In genomic region chr1:26971590-26971989, GRCh38 we compare ENCODE assay signal across 1 cellular context.
TF ChIP-seq lines count a peak whose summit lies in the region.

No MANE protein-coding gene starts in this region.

TF ChIP-seq in IMR-90, 13 proteins besides CTCF, POLR2A, EP300 and RAD21 (continued from another document):
- no peak for TF ChIP-seq ELK1 (IDR thresholded peaks at IDR 0.05; ENCODE audit: borderline replicate concordance, low read depth, low read length)
- no peak for TF ChIP-seq FOS (IDR thresholded peaks at IDR 0.05; ENCODE audit: low read depth, low read length)
- no peak for TF ChIP-seq MAFK (IDR thresholded peaks at IDR 0.05; ENCODE audit: low read depth, low read length)
- TF ChIP-seq SMC3 (IDR thresholded peaks at IDR 0.05; ENCODE audit: low read depth, low read length) = no peak
- no peak for TF ChIP-seq RCOR1 (IDR thresholded peaks at IDR 0.05; ENCODE audit: insufficient replicate concordance, low read length)
- no peak for TF ChIP-seq CHD1 (IDR thresholded peaks at IDR 0.05; ENCODE audit: low read depth, low read length)
- no peak for TF ChIP-seq RFX5 (IDR thresholded peaks at IDR 0.05; ENCODE audit: low read depth, low read length)
- no peak for TF ChIP-seq BHLHE40 (IDR thresholded peaks at IDR 0.05; ENCODE audit: low read depth, low read length)
- no peak for TF ChIP-seq MAZ (IDR thresholded peaks at IDR 0.05; ENCODE audit: borderline replicate concordance, low read depth, low read length)
- TF ChIP-seq NFE2L2 (IDR thresholded peaks at IDR 0.05; ENCODE audit: low read depth, low read length) = no peak
- no peak for TF ChIP-seq MXI1 (IDR thresholded peaks at IDR 0.05; ENCODE audit: borderline replicate concordance, low read depth, low read length)
TF ChIP-seq in IMR-90: peak in this region for 0.
